In the genomic region with DNA sequence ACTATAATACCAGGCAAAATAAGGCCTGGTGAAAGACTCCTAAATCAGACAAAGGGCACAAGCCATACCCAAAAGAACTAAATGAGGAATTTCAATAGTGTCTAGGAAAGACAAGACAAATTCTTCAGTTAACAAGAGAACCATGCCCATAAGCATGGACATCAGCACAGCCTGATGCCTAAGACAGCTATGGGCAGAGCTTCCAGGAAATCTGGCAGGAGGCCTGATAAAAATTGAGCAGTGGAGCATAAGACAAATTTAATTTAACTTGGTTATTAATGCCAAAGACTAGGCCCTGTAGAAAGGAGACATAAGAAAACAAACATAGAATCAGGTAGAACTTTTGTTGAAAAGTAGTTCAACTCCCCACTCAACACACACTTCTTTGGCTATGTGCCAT, we compare ENCODE assay signal across 15 cellular contexts. TPM values are rescaled to one million over a fixed set of nuclear protein-coding genes. Genes with fewer than 3 reads are reported as not detected.
DNase-seq lines count a peak whose midpoint lies in the region; ATAC-seq and TF ChIP-seq lines count a peak whose summit lies in the region.
"Had no signal": no experiment of that assay in that cellular context is flagged by ENCODE, and none has a peak within 500 bp of the region (broad histone marks: within the 10 kb centered on the region; RNA-seq: fewer than 3 reads in every experiment).

No MANE protein-coding gene starts in this region.

- H3K27me3 ChIP-seq in BE2C = no peaks in the 10 kb centered on the region
- H3K27me3 ChIP-seq in hepatocyte = no peaks in the 10 kb centered on the region

- H3K36me3 ChIP-seq in BE2C (no peaks in the 10 kb centered on the region), hepatocyte (replicated peaks; ENCODE audit: insufficient read depth, low read depth) (no peaks in the 10 kb centered on the region)

- DNase-seq in BE2C (peak; percentile 24), G401 (ENCODE audit: low spot score) (peak; percentile 96), NCI-H446 (lab: John Stamatoyannopoulos, UW) (peak; percentile 60 to 73), cerebellum (ENCODE audit: low spot score) (peak; percentile 82), NCI-H748 treated with DMSO at 0.1 percent for 48 hours (lab: John Stamatoyannopoulos, UW) (no peak), HPDE6-E6E7 (ENCODE audit: extremely low spot score) (no peak), hepatocyte (ENCODE audit: low spot score) (no peak)
- DNase-seq: CD4-positive, alpha-beta memory T cell; DND-41; GF-D8; GM23248 had no signal

- H2AFZ ChIP-seq in hepatocyte = no peak overlapping the region
- H2AFZ ChIP-seq: GM23248 had no signal

- in situ Hi-C loops in G401 (cut with HindIII; ENCODE audit: low sequenced_read_pairs) = no loop called here

- peaks cover 8% of the 10 kb centered on the region for H3K4me1 ChIP-seq in BE2C
- no peaks in the 10 kb centered on the region for H3K4me1 ChIP-seq in hepatocyte (ENCODE audit: insufficient read depth)

- no peaks in the 10 kb centered on the region for H4K20me1 ChIP-seq in hepatocyte (ENCODE audit: insufficient read depth, poor library complexity, severe bottlenecking)

- H3K79me2 ChIP-seq in hepatocyte = no peaks in the 10 kb centered on the region

- H3K27ac ChIP-seq in hepatocyte = no peak overlapping the region
- H3K27ac ChIP-seq: C4-2B, GM23248, HL-60 had no signal

- no peaks in the 10 kb centered on the region for H3K9me3 ChIP-seq in BE2C
- peaks cover under 1% of the 10 kb centered on the region for H3K9me3 ChIP-seq in hepatocyte (ENCODE audit: low read depth)

- no peak for ATAC-seq in HG03039 (IDR thresholded peaks at IDR 0.05; ENCODE audit: unreplicated experiment)
- ATAC-seq: HCT116 had no signal

- H3K4me2 ChIP-seq in hepatocyte = no peak overlapping the region

- H3K4me3 ChIP-seq in BE2C (ENCODE audit: low read depth, low read length) (no peak overlapping the region), hepatocyte (no peak overlapping the region)
- H3K4me3 ChIP-seq: GM23248 had no signal

- H3K9me2 ChIP-seq in hepatocyte (replicated peaks; ENCODE audit: insufficient read depth) = no peaks in the 10 kb centered on the region

- no peak for TF ChIP-seq CTCF in BE2C (IDR thresholded peaks at IDR 0.05; ENCODE audit: low read depth, low read length)
- TF ChIP-seq CTCF in hepatocyte (IDR thresholded peaks at IDR 0.05; ENCODE audit: poor library complexity) = no peak

RNA-seq across cellular contexts. Expression of gene KLHL3, which starts 17.3 kb away (rescaled TPM):
- polyA plus RNA-seq in BE2C (2012; ENCODE audit: insufficient read depth, insufficient read length, low read depth) = 2.5 TPM
- 0.86 and 1.2 TPM in 2 replicates for total RNA-seq in G401 (2014; rRNA removed; shearing (Covaris generic))
- total RNA-seq in cerebellum (18.0 TPM), hepatocyte (4.0 and 5.3 TPM in 2 replicates)
- 1.4 and 3.3 TPM in 2 replicates for polyA plus RNA-seq in hepatocyte

RNA-seq across cellular contexts. Expression of gene HNRNPA0, which starts 35.6 kb away (rescaled TPM):
- polyA plus RNA-seq in BE2C (2012; ENCODE audit: insufficient read depth, insufficient read length, low read depth) = 55.4 TPM
- 79.3 and 83.7 TPM in 2 replicates for total RNA-seq in G401 (2014; rRNA removed; shearing (Covaris generic))
- 39.9 TPM for total RNA-seq in cerebellum
- 25.9 and 30.8 TPM in 2 replicates for total RNA-seq in hepatocyte
- polyA plus RNA-seq in hepatocyte = 13.1 and 15.8 TPM in 2 replicates

Comparison
In these comparisons a context has a peak if more than half of its experiments do, and no peak if none do; other contexts are left out.
1. DNase-seq: peak in BE2C (single experiment), G401 (single experiment), NCI-H446 (2 of 2) and cerebellum (single experiment); none in NCI-H748 treated with DMSO at 0.1 percent for 48 hours (single experiment), HPDE6-E6E7 (single experiment) and hepatocyte (single experiment).